Comparison of ENCODE assay signal across 11 cellular contexts in the genomic region with DNA sequence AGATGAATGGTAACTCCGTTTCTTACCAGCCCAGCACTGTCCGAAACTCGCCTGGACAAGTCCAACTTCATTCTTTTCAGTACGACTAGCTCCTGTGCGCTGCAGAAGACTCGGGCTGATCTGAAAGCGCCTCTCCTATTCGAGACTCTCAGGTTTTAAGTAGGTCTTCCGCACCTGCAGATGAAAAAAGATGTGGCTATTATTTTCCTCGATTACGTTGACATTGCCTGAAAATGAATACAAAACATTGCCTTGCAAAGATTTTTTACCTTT.
DNase-seq lines count a peak whose midpoint lies in the region; ATAC-seq, FAIRE-seq and TF ChIP-seq lines count a peak whose summit lies in the region.
"Had no signal": no experiment of that assay in that cellular context is flagged by ENCODE, and none has a peak within 500 bp of the region (broad histone marks: within the 10 kb centered on the region; RNA-seq: fewer than 3 reads in every experiment).

No MANE protein-coding gene starts in this region.

- no peak overlapping the region for H3K27ac Mint-ChIP-seq in Calu3 (ENCODE audit: unreplicated experiment)
- no peak overlapping the region for H3K27ac Mint-ChIP-seq in MCF 10A (ENCODE audit: low read depth, unreplicated experiment)
- H3K27ac Mint-ChIP-seq in naive thymus-derived CD8-positive, alpha-beta T cell: no peak overlapping the region
- H3K27ac Mint-ChIP-seq in CD14-positive monocyte: no peak overlapping the region

- no peak for TF ChIP-seq CTCF in Calu3 (IDR thresholded peaks at IDR 0.05; ENCODE audit: unreplicated experiment)
- TF ChIP-seq CTCF in MCF 10A (IDR thresholded peaks at IDR 0.05; ENCODE audit: unreplicated experiment): no peak
- TF ChIP-seq CTCF in CD14-positive monocyte (IDR thresholded peaks at IDR 0.05): no peak

- H3K27me3 Mint-ChIP-seq in Calu3 (ENCODE audit: unreplicated experiment): peaks cover 38% of the 10 kb centered on the region
- no peaks in the 10 kb centered on the region for H3K27me3 Mint-ChIP-seq in MCF 10A (ENCODE audit: insufficient read depth, unreplicated experiment)
- H3K27me3 Mint-ChIP-seq in naive thymus-derived CD8-positive, alpha-beta T cell: peaks cover 24 to 67% (median 51%) of the 10 kb centered on the region in 5 donors
- H3K27me3 Mint-ChIP-seq in CD14-positive monocyte (ENCODE audit: low read depth in 3 of 3): peaks cover 33 to 65% (median 53%) of the 10 kb centered on the region in 3 donors

- POLR2A ChIA-PET in MCF 10A (lab: Yijun Ruan, JAX): interaction anchor here (1.1 kb wide), 1 partner anchor 164 kb away, joined by 3 read pairs; no protein-coding TSS in a partner anchor
- POLR2A ChIA-PET in naive thymus-derived CD8-positive, alpha-beta T cell (lab: Charles Lee): no interaction called here

- peaks cover 8% of the 10 kb centered on the region for H3K36me3 Mint-ChIP-seq in Calu3 (ENCODE audit: insufficient read depth, unreplicated experiment)
- no peaks in the 10 kb centered on the region for H3K36me3 Mint-ChIP-seq in MCF 10A (ENCODE audit: insufficient read depth, unreplicated experiment)
- peaks cover 0 to 4% (median 0%) of the 10 kb centered on the region in 3 donors for H3K36me3 Mint-ChIP-seq in naive thymus-derived CD8-positive, alpha-beta T cell
- H3K36me3 Mint-ChIP-seq in CD14-positive monocyte: peaks cover 0 to 14% of the 10 kb centered on the region in 2 donors

- H3K4me1 Mint-ChIP-seq in Calu3 (ENCODE audit: low read depth, unreplicated experiment): peaks cover 13% of the 10 kb centered on the region
- no peaks in the 10 kb centered on the region for H3K4me1 Mint-ChIP-seq in MCF 10A (ENCODE audit: insufficient read depth, unreplicated experiment)
- peaks cover 12 to 23% (median 16%) of the 10 kb centered on the region in 4 donors for H3K4me1 Mint-ChIP-seq in naive thymus-derived CD8-positive, alpha-beta T cell
- peaks cover 31% of the 10 kb centered on the region for H3K4me1 Mint-ChIP-seq in CD14-positive monocyte

- FAIRE-seq in GM19239 (lab: Jason Lieb, UNC): no peak
- FAIRE-seq: TTC549 had no signal

- BruUV-seq in Calu3 (replicated peaks; lab: Mats Ljungman, UMichigan): no TSS peak
- BruUV-seq in MCF 10A (replicated peaks; lab: Mats Ljungman, UMichigan): no TSS peak

- H3K9me3 Mint-ChIP-seq in Calu3 (ENCODE audit: low read depth, unreplicated experiment) (no peaks in the 10 kb centered on the region), MCF 10A (ENCODE audit: unreplicated experiment) (no peaks in the 10 kb centered on the region), CD14-positive monocyte (peaks cover 0 to 14% (median 4%) of the 10 kb centered on the region in 7 donors)
- no peaks in the 10 kb centered on the region for H3K9me3 Mint-ChIP-seq in naive thymus-derived CD8-positive, alpha-beta T cell

- intact Hi-C loops in Calu3 (cut with micrococcal nuclease; ENCODE audit: unreplicated experiment) (no loop called here), MCF 10A (cut with micrococcal nuclease) (no loop called here), CD14-positive monocyte (cut with micrococcal nuclease) (no loop called here)

- H3K4me3 Mint-ChIP-seq in Calu3 (ENCODE audit: low read depth, unreplicated experiment) (peak overlapping the region; percentile 61), MCF 10A (ENCODE audit: unreplicated experiment) (peak overlapping the region; percentile 19), CD14-positive monocyte (peak overlapping the region in 1 of 2 donors; percentile 77)
- H3K4me3 Mint-ChIP-seq in naive thymus-derived CD8-positive, alpha-beta T cell: peak overlapping the region in 9 of 10 donors; percentile 8 to 86 (median 55)

- CTCF ChIA-PET in Calu3 (lab: Charles Lee) (interaction anchor here (0.6 kb wide), 1 partner anchor 56 kb away, joined by 3 read pairs; no protein-coding TSS in a partner anchor), MCF 10A (lab: Yijun Ruan, JAX) (no interaction called here)

- ATAC-seq in naive thymus-derived CD8-positive, alpha-beta T cell: no peak
- ATAC-seq in GM19452 (IDR thresholded peaks at IDR 0.05; ENCODE audit: unreplicated experiment): no peak

- DNase-seq in Calu3: no peak
- DNase-seq in NCI-H146 (lab: John Stamatoyannopoulos, UW): peak; percentile 73
- DNase-seq in MCF 10A (ENCODE audit: unreplicated experiment): no peak
- no peak for DNase-seq in naive thymus-derived CD8-positive, alpha-beta T cell
- DNase-seq in NCI-H1436 treated with DMSO at 0.1 percent for 48 hours (lab: John Stamatoyannopoulos, UW): no peak
- no peak for DNase-seq in GM19239 (ENCODE audit: insufficient read length, low spot score)
- DNase-seq in CD14-positive monocyte (ENCODE audit: low spot score): no peak
- DNase-seq: foreskin melanocyte, midbrain had no signal
